ENCODE assay signal across 23 cellular contexts in the genomic region with DNA sequence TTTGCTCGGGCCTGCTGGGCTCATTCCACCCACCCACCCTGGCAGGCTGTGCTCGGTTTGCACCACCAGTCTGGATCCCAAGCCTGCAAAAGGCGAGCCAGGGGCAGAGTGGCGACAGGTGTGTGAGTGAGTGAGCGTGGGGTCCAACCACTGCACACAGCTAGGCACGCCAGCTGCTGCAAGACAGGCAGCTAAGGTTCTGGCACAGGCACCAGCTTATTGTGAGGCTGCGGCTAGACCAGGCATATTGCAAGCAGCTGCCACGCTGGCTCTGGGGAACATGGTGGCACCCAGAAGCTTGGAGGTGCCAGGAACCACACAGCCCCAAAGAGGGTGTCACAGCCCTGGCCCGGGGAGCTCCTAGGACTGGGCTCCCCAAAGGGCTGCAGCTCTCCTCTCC.
"Had no signal": no experiment of that assay in that cellular context is flagged by ENCODE, and none has a peak within 500 bp of the region (broad histone marks: within the 10 kb centered on the region; RNA-seq: fewer than 3 reads in every experiment).

No MANE protein-coding gene starts in this region.

- H3K4me3 Mint-ChIP-seq: endodermal cell; natural killer cell; neural crest cell; stimulated activated naive B cell treated with anti-CD40 and anti-IgM and Interleukin-4, amounts not matched to agents 10 μg/mL and 1 μg/mL and 100 μg/mL, for 72 hours; stimulated activated naive CD8-positive, alpha-beta T cell treated with anti-CD3 and anti-CD28 coated beads, Interleukin-15, amount 100 ng/mL, for 72 hours had no signal

- DNase-seq: cerebellar nuclear complex; effector CD4-positive, alpha-beta T cell; endodermal cell; erythroblast; foreskin keratinocyte; left colon; mammary epithelial cell; natural killer cell; nucleus accumbens; stimulated activated CD4-positive, alpha-beta T cell treated with anti-CD3 and anti-CD28 coated beads, Interleukin-15, amount 100 ng/mL, for 24 hours; stimulated activated CD4-positive, alpha-beta T cell treated with anti-CD3 and anti-CD28 coated beads, Interleukin-1b, Interleukin-23, amount 100 ng/mL, for 48 hours; stimulated activated CD4-positive, alpha-beta T cell treated with anti-CD3 and anti-CD28 coated beads, Interleukin-4, amount 100 ng/mL, for 24 hours; stimulated activated naive B cell treated with anti-CD40 and anti-IgM and Interleukin-4, amounts not matched to agents 10 μg/mL and 1 μg/mL and 100 μg/mL, for 72 hours; stimulated activated naive CD8-positive, alpha-beta T cell treated with anti-CD3 and anti-CD28 coated beads, Interleukin-15, amount 100 ng/mL, for 72 hours; testis had no signal

- H3K36me3 ChIP-seq: colonic mucosa, ovary, right lobe of liver, tibial nerve had no signal

- H3K4me1 ChIP-seq: colonic mucosa, foreskin keratinocyte, right lobe of liver had no signal

- H3K4me1 Mint-ChIP-seq: endodermal cell, natural killer cell had no signal

- H3K79me2 ChIP-seq: hepatocyte had no signal

- H2AFZ ChIP-seq: hepatocyte had no signal

- H3K27ac ChIP-seq: colonic mucosa, foreskin keratinocyte, hepatocyte, ovary, right lobe of liver, testis, tibial nerve had no signal

- H3K4me3 ChIP-seq: colonic mucosa, hepatocyte, ovary, right lobe of liver, testis, tibial nerve had no signal

- FAIRE-seq: endothelial cell of umbilical vein had no signal

- H3K9me3 ChIP-seq: colonic mucosa, ovary, right lobe of liver, testis, tibial nerve had no signal

- H3K4me2 ChIP-seq: hepatocyte had no signal

- H3K36me3 Mint-ChIP-seq: natural killer cell; stimulated activated naive B cell treated with anti-CD40 and anti-IgM and Interleukin-4, amounts not matched to agents 10 μg/mL and 1 μg/mL and 100 μg/mL, for 72 hours had no signal

- ATAC-seq: foreskin keratinocyte; left colon; stimulated activated naive B cell treated with anti-CD40 and anti-IgM and Interleukin-4, amounts not matched to agents 10 μg/mL and 1 μg/mL and 100 μg/mL, for 72 hours; stimulated activated naive CD8-positive, alpha-beta T cell treated with anti-CD3 and anti-CD28 coated beads, Interleukin-15, amount 100 ng/mL, for 72 hours had no signal

- H3K27me3 ChIP-seq: colonic mucosa, ovary, right lobe of liver, testis, tibial nerve had no signal

- H3K9me3 Mint-ChIP-seq: endodermal cell; natural killer cell; neural crest cell; stimulated activated naive B cell treated with anti-CD40 and anti-IgM and Interleukin-4, amounts not matched to agents 10 μg/mL and 1 μg/mL and 100 μg/mL, for 72 hours; stimulated activated naive CD8-positive, alpha-beta T cell treated with anti-CD3 and anti-CD28 coated beads, Interleukin-15, amount 100 ng/mL, for 72 hours had no signal

- H3K27ac Mint-ChIP-seq: endodermal cell; natural killer cell; progenitor cell of endocrine pancreas; stimulated activated naive B cell treated with anti-CD40 and anti-IgM and Interleukin-4, amounts not matched to agents 10 μg/mL and 1 μg/mL and 100 μg/mL, for 72 hours had no signal
